8 cellular contexts compared by ENCODE assay signal in genomic region chr4:140103676-140104075, GRCh38. TPM values are rescaled to one million over a fixed set of nuclear protein-coding genes. Genes with fewer than 3 reads are reported as not detected.
DNase-seq lines count a peak whose midpoint lies in the region; ATAC-seq, FAIRE-seq and TF ChIP-seq lines count a peak whose summit lies in the region.

No MANE protein-coding gene starts in this region.

- no peaks in the 10 kb centered on the region for H4K20me1 ChIP-seq in GM12878 (ENCODE audit: control insufficient read depth, insufficient read depth)

- FAIRE-seq in H54 (lab: Jason Lieb, UNC) (peak; percentile 84), GM12878 (lab: Jason Lieb, UNC) (no peak)

- no peaks in the 10 kb centered on the region for H3K36me3 ChIP-seq in GM12878 (ENCODE audit: control insufficient read depth in 2 of 2, insufficient read depth in 2 of 2, low read length in 1 of 2)

- no TSS peak for BruUV-seq in GM12878 (replicated peaks; lab: Mats Ljungman, UMichigan)

- SMC1A ChIA-PET in GM12878 (lab: Charles Lee; ENCODE audit: uncharacterized antibody, unreplicated experiment) = interaction anchor here (1.3 kb wide), 1 partner anchor 11 kb away, joined by 3 read pairs; no protein-coding TSS in a partner anchor

- DNase-seq in GM12865 (ENCODE audit: low read depth) (peak; percentile 33), H54 (ENCODE audit: insufficient read length, low spot score) (no peak), MV-4-11 (lab: John Stamatoyannopoulos, UW) (peak; percentile 73), GM12878 (ENCODE audit: low read depth, low spot score) (peak; percentile 69), SHP77 treated with DMSO at 0.1 percent for 48 hours (lab: John Stamatoyannopoulos, UW) (no peak), mesenteric fat pad (ENCODE audit: low spot score) (no peak), HEK293T (ENCODE audit: extremely low spot score) (no peak), NCI-H748 treated with DMSO at 0.1 percent for 48 hours (lab: John Stamatoyannopoulos, UW) (no peak)

- POLR2A ChIA-PET in GM12878 (lab: Charles Lee) (no interaction called here), HEK293T (lab: Yijun Ruan, JAX) (no interaction called here)

- H3K27me3 ChIP-seq in GM12878 (replicated peaks in 1 of 2; ENCODE audit: control insufficient read depth in 2 of 2, insufficient read depth in 2 of 2, low read length in 1 of 2) = peaks cover 0 to under 1% of the 10 kb centered on the region in 2 experiments; a peak in 1 of 4 replicates

- H3K4me1 ChIP-seq in GM12878 (ENCODE audit: control insufficient read depth, insufficient read depth, low read length) = no peaks in the 10 kb centered on the region

- H3K79me2 ChIP-seq in GM12878 (ENCODE audit: control insufficient read depth, insufficient read depth, low read length) = no peaks in the 10 kb centered on the region

- RAD21 ChIA-PET in GM12878 (lab: Charles Lee; ENCODE audit: unreplicated experiment) = no interaction called here

- no peak for TF ChIP-seq EP300 in GM12878 (IDR thresholded peaks at IDR 0.05; ENCODE audit: borderline replicate concordance in 1 of 2, control insufficient read depth in 1 of 2, low read depth in 2 of 2, low read length in 2 of 2)

- ATAC-seq in GM12878 = peak; percentile 92

- H3K27ac ChIP-seq in GM12878 (ENCODE audit: control insufficient read depth, insufficient read depth) = no peak overlapping the region

- TF ChIP-seq RAD21 in GM12878 (IDR thresholded peaks at IDR 0.05; ENCODE audit: insufficient read depth, low read depth, low read length) = no peak

- H3K9me3 ChIP-seq in GM12878 (replicated peaks; ENCODE audit: control insufficient read depth, insufficient read depth, low read length) = no peaks in the 10 kb centered on the region; the same call in 2 of the 3 replicates

- 2% methylated on average over 3 of the region's 3 CpGs for WGBS in GM12878 (ENCODE audit: insufficient coverage, insufficient replicate concordance, low lambda C conversion rate, missing lambda C conversion rate)

- H3K9ac ChIP-seq in GM12878 (ENCODE audit: control insufficient read depth, insufficient read depth, low read length) = no peak overlapping the region

- TF ChIP-seq POLR2A in H54 (IDR thresholded peaks at IDR 0.05; ENCODE audit: low read depth, low read length) (no peak), GM12878 (IDR thresholded peaks at IDR 0.05; ENCODE audit: low read depth, low read length) (no peak)

- H3K4me3 ChIP-seq in GM12865 (ENCODE audit: low read depth, low read length) (no peak overlapping the region), GM12878 (no peak overlapping the region)

- in situ Hi-C loops in GM12878 (cut with MboI) = no loop called here

- intact Hi-C loops in GM12878 (cut with micrococcal nuclease; ENCODE audit: unreplicated experiment) = no loop called here

- CTCF ChIA-PET in GM12878 (lab: Yijun Ruan, JAX) = no interaction called here
- CTCF ChIA-PET in HEK293T (lab: Yijun Ruan, JAX) = no interaction called here

- H2AFZ ChIP-seq in GM12878 (ENCODE audit: control insufficient read depth, low read depth, low read length) = no peak overlapping the region

- TF ChIP-seq CTCF in GM12865 (IDR thresholded peaks at IDR 0.05; ENCODE audit: insufficient read depth, low read depth, low read length, missing control alignments) = no peak
- no peak for TF ChIP-seq CTCF in GM12878 (IDR thresholded peaks at IDR 0.05 in 2 of 3, conservative IDR thresholded peaks at IDR 0.05 in 1 of 3; ENCODE audit: control insufficient read depth in 2 of 3, extremely low read depth in 1 of 3, insufficient read depth in 1 of 3, low read depth in 3 of 3, low read length in 3 of 3)

- no peak overlapping the region for H3K4me2 ChIP-seq in GM12878 (ENCODE audit: control insufficient read depth, insufficient read depth)

TF ChIP-seq in GM12878, 131 proteins besides CTCF, POLR2A, EP300 and RAD21 (continues in another document):
- TF ChIP-seq MXI1 (IDR thresholded peaks at IDR 0.05; ENCODE audit: low read depth, low read length) = no peak
- TF ChIP-seq POLR2AphosphoS2 (IDR thresholded peaks at IDR 0.05; ENCODE audit: low read depth, low read length) = no peak
- TF ChIP-seq ZNF217 (IDR thresholded peaks at IDR 0.05) = no peak
- TF ChIP-seq JUND (IDR thresholded peaks at IDR 0.05; ENCODE audit: low read depth, low read length) = no peak
- no peak for TF ChIP-seq CHD2 (IDR thresholded peaks at IDR 0.05; ENCODE audit: borderline replicate concordance, low read depth, low read length)
- TF ChIP-seq NR2C1 (IDR thresholded peaks at IDR 0.05) = no peak
- no peak for TF ChIP-seq RAD51 (IDR thresholded peaks at IDR 0.05)
- TF ChIP-seq CHD4 (IDR thresholded peaks at IDR 0.05) = no peak
- peak; percentile 52; the same call in 1 of the 2 replicates for TF ChIP-seq NFIC (IDR thresholded peaks at IDR 0.05; ENCODE audit: low read depth, low read length)
- TF ChIP-seq CBX3 (IDR thresholded peaks at IDR 0.05; ENCODE audit: borderline replicate concordance, low read depth) = no peak
- TF ChIP-seq RUNX3 (IDR thresholded peaks at IDR 0.05; ENCODE audit: low read length) = peak; percentile 76
- no peak for TF ChIP-seq STAT3 (IDR thresholded peaks at IDR 0.05; ENCODE audit: low read depth, low read length)
- no peak for TF ChIP-seq IRF3 (IDR thresholded peaks at IDR 0.05)
- TF ChIP-seq ATF7 (IDR thresholded peaks at IDR 0.05; ENCODE audit: low read depth) = 0 out of 2 replicates have a peak, but pooled peaks have one; percentile 24
- no peak for TF ChIP-seq IRF4 (IDR thresholded peaks at IDR 0.05; ENCODE audit: low read depth, low read length)
- TF ChIP-seq YBX1 (IDR thresholded peaks at IDR 0.05) = no peak

TF ChIP-seq in HEK293T, 16 proteins besides CTCF, POLR2A, EP300 and RAD21:
- no peak for TF ChIP-seq L3MBTL2 (conservative IDR thresholded peaks at IDR 0.05)

RNA-seq across cellular contexts. Expression of gene MAML3, which starts 50.3 kb away (rescaled TPM):
- 0.10 and 0.27 TPM in 2 replicates for total RNA-seq in GM12878 (2013; cell fraction: nucleolus; rRNA removed)
- total RNA-seq in GM12878 (2014; rRNA removed) (0.05 and 0.06 TPM in 2 replicates), GM12878 (2014; rRNA removed; fragmentation: Illumina TruSeq; extraction: Trizol) (0.04 and 0.05 TPM in 2 replicates), GM12878 (2021) (0.16 and 0.28 TPM in 2 replicates), mesenteric fat pad (7.3 TPM)
- polyA plus RNA-seq in GM12878 (2011; ENCODE audit: low read depth) = not detected
- polyA plus RNA-seq in GM12878 (2011; rRNA removed) (0.20 and 0.53 TPM in 2 replicates), GM12878 (2014; fragmentation: Illumina TruSeq; extraction: Trizol) (0.06 TPM in 1 of 2 replicates, not detected in the other), GM12878 (2014; fragmentation: Nextera tagmentation; extraction: Ambion mirVana) (under 1 TPM in 1 of 2 experiments, not detected in 1; under 0.01 TPM), GM12878 (2014; rRNA removed) (0.03 and 0.04 TPM in 2 replicates), GM12878 (2016; fragmentation: Nextera tagmentation; extraction: Ambion mirVana) (under 1 TPM in 1 of 2 experiments, not detected in 1; 0.09 TPM)
- polyA plus RNA-seq in GM12878 (2011; cell fraction: cytosol; rRNA removed) = 0.20 and 0.24 TPM in 2 replicates
- polyA plus RNA-seq in GM12878 (2011; cell fraction: nucleus; rRNA removed) = 0.22 and 0.28 TPM in 2 replicates
- polyA plus RNA-seq in GM12878 (2012) = 0.03 TPM in 1 of 2 replicates, not detected in the other
- 0.66 and 0.77 TPM in 2 replicates for polyA minus RNA-seq in GM12878 (2011; rRNA and poly(A)+ RNA removed)
- polyA minus RNA-seq in GM12878 (2011; cell fraction: cytosol; rRNA and poly(A)+ RNA removed) = 0.27 and 0.31 TPM in 2 replicates
- polyA minus RNA-seq in GM12878 (2011; cell fraction: nucleus; rRNA and poly(A)+ RNA removed) = 1.5 and 2.0 TPM in 2 replicates

Comparison
In these comparisons a context has a peak if more than half of its experiments do, and no peak if none do; other contexts are left out.
1. DNase-seq: peak in GM12865 (single experiment), MV-4-11 (single experiment) and GM12878 (single experiment); none in H54 (single experiment), SHP77 treated with DMSO at 0.1 percent for 48 hours (single experiment), mesenteric fat pad (single experiment), HEK293T (single experiment) and NCI-H748 treated with DMSO at 0.1 percent for 48 hours (single experiment).